In the genomic region with DNA sequence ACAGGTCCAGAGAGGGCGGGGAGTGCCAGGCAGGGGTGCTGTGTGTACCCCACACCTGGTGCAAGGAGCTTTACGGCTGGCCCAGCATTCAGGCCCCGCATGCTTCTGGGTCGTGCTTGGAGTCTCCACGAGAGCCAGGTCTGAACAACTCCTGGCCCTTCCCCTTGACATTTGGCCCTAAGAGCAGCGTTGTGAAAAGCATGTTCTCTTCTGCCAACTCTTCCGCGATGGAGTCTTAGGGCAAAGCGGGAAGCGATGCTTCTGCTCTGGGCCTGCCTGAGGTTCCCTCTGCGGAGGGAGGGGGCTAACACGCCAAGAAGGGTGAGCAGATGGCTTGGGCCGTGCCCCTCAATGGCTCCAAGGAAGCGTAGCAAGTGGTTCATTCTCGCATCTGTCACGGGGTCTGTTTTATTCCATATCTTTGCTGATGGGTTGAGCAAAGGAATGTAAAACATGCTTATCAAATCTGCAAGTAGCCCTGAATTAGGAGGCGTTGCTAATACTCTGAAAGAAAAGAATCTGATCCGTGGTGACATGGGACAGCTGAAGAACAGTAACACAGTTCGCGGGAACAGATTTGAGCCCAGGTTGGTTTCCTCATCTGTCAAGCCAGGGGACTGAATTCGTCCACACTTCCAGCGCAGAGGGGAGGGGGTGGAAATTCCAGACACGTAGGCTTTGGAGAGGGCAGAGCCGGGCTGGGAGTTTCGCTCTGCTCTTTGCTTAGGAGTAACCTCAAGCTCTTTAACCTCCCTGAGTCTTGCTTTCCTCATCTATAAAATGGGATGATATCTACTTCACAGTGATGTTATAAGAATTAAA, we compare ENCODE assay signal across 1 cellular context.
TF ChIP-seq lines count a peak whose summit lies in the region.

No MANE protein-coding gene starts in this region.

TF ChIP-seq in H1, 55 proteins besides CTCF, POLR2A, EP300 and RAD21:
- TF ChIP-seq POLR2AphosphoS5 (IDR thresholded peaks at IDR 0.05; ENCODE audit: low read depth, low read length) (no peak), BRCA1 (IDR thresholded peaks at IDR 0.05; ENCODE audit: low read depth, low read length) (no peak), CBX8 (IDR thresholded peaks at IDR 0.05; ENCODE audit: borderline replicate concordance, low read depth, low read length) (no peak), BCL11A (IDR thresholded peaks at IDR 0.05; ENCODE audit: low read depth in 2 of 2, low read length in 2 of 2) (no peak), SRF (IDR thresholded peaks at IDR 0.05; ENCODE audit: low read depth, low read length) (no peak), MAFK (IDR thresholded peaks at IDR 0.05; ENCODE audit: low read depth, low read length) (no peak), CHD1 (IDR thresholded peaks at IDR 0.05; ENCODE audit: low read depth, low read length) (no peak), SIN3A (conservative IDR thresholded peaks at IDR 0.05 in 1 of 2, IDR thresholded peaks at IDR 0.05 in 1 of 2; ENCODE audit: low read depth in 1 of 2, low read length in 2 of 2) (no peak), KDM5A (IDR thresholded peaks at IDR 0.05; ENCODE audit: low read length) (no peak), CHD2 (IDR thresholded peaks at IDR 0.05; ENCODE audit: low read length) (no peak), CBX5 (IDR thresholded peaks at IDR 0.05; ENCODE audit: low read depth, low read length) (no peak), RBBP5 (IDR thresholded peaks at IDR 0.05; ENCODE audit: borderline replicate concordance, low read depth, low read length) (no peak), ASH2L (IDR thresholded peaks at IDR 0.05; ENCODE audit: low read length) (no peak), KDM4A (IDR thresholded peaks at IDR 0.05; ENCODE audit: low read depth, low read length, severe bottlenecking) (no peak), PHF8 (conservative IDR thresholded peaks at IDR 0.05; ENCODE audit: low read depth, low read length) (no peak), SP2 (IDR thresholded peaks at IDR 0.05; ENCODE audit: low read length) (no peak), HDAC6 (IDR thresholded peaks at IDR 0.05; ENCODE audit: low read depth, low read length) (no peak), TEAD4 (IDR thresholded peaks at IDR 0.05; ENCODE audit: low read depth, low read length) (no peak)
- TF ChIP-seq, protein P1, sequence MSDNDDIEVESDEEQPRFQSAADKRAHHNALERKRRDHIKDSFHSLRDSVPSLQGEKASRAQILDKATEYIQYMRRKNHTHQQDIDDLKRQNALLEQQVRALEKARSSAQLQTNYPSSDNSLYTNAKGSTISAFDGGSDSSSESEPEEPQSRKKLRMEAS (IDR thresholded peaks at IDR 0.05): no peak
